ENCODE assay signal across 23 cellular contexts in genomic region chr3:3629911-3630310, GRCh38.
"Had no signal": no experiment of that assay in that cellular context is flagged by ENCODE, and none has a peak within 500 bp of the region (broad histone marks: within the 10 kb centered on the region; RNA-seq: fewer than 3 reads in every experiment).

No MANE protein-coding gene starts in this region.

- H3K27ac ChIP-seq: esophagus muscularis mucosa, left lung, lower lobe of right lung, ovary, skin epidermis, suprapubic skin, tibial artery, VCaP had no signal

- H3K4me3 ChIP-seq: esophagus muscularis mucosa, left lung, lower lobe of right lung, ovary, skin epidermis, suprapubic skin, tibial artery had no signal

- H3K36me3 ChIP-seq: esophagus muscularis mucosa, left lung, lower lobe of right lung, ovary, suprapubic skin, tibial artery had no signal

- H3K4me1 ChIP-seq: left lung, lower lobe of right lung, suprapubic skin, tibial artery had no signal

- FAIRE-seq: bronchial epithelial cell, frontal cortex, islet of Langerhans, TTC549 had no signal

- DNase-seq: activated CD4-positive, alpha-beta T cell treated with anti-CD3 and anti-CD28 coated beads for 48 hours; activated CD4-positive, alpha-beta T cell treated with anti-CD3 and anti-CD28 coated beads, Interleukin-2, amount 50 U/mL, for 48 hours; activated CD8-positive, alpha-beta memory T cell treated with anti-CD3 and anti-CD28 coated beads for 24 hours; activated effector memory CD4-positive, alpha-beta T cell treated with Interleukin-2 at 50 U/mL for 16 hours; activated naive CD4-positive, alpha-beta T cell treated with Interleukin-2 at 50 U/mL for 16 hours; anterior cingulate cortex; left lung; lower lobe of right lung; mesendoderm; ovary; stimulated activated CD4-positive, alpha-beta T cell treated with anti-CD3 and anti-CD28 coated beads, Interleukin-12 subunit alpha, Interleukin-12 subunit beta, amount 100 ng/mL, for 4 hours; stimulated activated CD4-positive, alpha-beta T cell treated with anti-CD3 and anti-CD28 coated beads, Interleukin-4, amount 100 ng/mL, for 4 hours; stimulated activated CD8-positive, alpha-beta memory T cell treated with anti-CD3 and anti-CD28 coated beads, Interleukin-4, amount 100 ng/mL, for 48 hours; T-helper 9 cell; tibial artery had no signal

- H3K9me3 ChIP-seq: esophagus muscularis mucosa, left lung, lower lobe of right lung, ovary, suprapubic skin, tibial artery had no signal

- H3K27me3 ChIP-seq: esophagus muscularis mucosa, left lung, ovary, suprapubic skin, tibial artery had no signal
